Comparison of ENCODE assay signal across 8 cellular contexts in the genomic region with DNA sequence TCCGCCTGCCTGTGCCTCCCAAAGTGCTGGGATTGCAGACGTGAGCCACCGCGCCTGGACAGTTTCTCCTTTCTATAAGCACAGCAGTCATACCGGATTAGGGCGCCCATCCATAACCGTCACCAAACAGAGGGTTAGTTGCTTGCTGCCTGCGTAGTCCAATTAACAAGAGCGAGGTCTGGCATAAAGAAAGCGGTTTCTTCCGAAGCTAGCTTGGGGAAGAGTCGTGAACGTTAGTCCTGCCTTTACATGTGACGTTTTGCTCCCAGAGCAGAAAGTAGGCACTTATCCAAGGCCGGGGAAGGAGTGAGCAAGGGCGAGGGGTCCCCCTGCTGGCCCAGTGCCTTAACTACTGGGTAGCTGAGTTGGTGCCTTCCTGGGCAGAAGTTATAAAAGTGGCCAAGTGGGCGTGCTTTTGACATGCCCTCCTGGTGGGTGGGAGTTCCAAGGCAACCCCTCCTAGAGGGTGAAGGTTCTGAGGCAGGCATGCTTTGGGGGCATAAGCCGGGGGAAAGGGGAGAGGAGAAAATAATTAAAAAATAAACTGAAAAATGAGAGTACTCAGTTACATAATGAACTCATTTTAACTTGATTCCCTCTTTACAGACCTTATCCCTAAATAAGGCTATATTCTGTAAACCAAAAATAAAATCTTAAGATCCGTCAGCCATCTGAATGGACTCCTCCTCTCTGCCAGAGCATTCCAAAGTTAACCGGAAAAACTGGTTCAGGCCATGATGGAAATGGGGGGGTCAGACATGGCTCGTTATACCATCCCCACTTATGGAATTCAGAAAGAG.
DNase-seq lines count a peak whose midpoint lies in the region; ATAC-seq and TF ChIP-seq lines count a peak whose summit lies in the region.

No MANE protein-coding gene starts in this region.

- peaks cover 0 to 16% of the 10 kb centered on the region in 2 donors for H3K36me3 Mint-ChIP-seq in naive B cell

- H3K4me2 ChIP-seq in OCI-LY1 (ENCODE audit: low read length), result no peak overlapping the region

- DNase-seq in 8988T (peak; percentile 48), HS-5 (ENCODE audit: low read depth) (peak; percentile 47), activated T-cell treated with anti-CD3 and anti-CD28 coated beads for 48 hours (ENCODE audit: low read depth) (peak; percentile 62), esophagus muscularis mucosa (ENCODE audit: extremely low spot score) (peak; percentile 96), naive B cell (peak; percentile 47)
- DNase-seq in stimulated activated CD8-positive, alpha-beta memory T cell treated with anti-CD3 and anti-CD28 coated beads, Interleukin-7, amount 100 ng/mL, for 24 hours (ENCODE audit: low read depth), result peak; percentile 64

- no peaks in the 10 kb centered on the region for H3K27me3 Mint-ChIP-seq in naive B cell

- H3K27me3 ChIP-seq in OCI-LY1 (ENCODE audit: insufficient read depth, low read length) (no peaks in the 10 kb centered on the region), esophagus muscularis mucosa (no peaks in the 10 kb centered on the region)

- H3K9ac ChIP-seq in OCI-LY1 (ENCODE audit: low read length), result no peak overlapping the region

- TF ChIP-seq POLR2A in esophagus muscularis mucosa (IDR thresholded peaks at IDR 0.05; ENCODE audit: low read depth), result no peak

- no peaks in the 10 kb centered on the region for H3F3A ChIP-seq in OCI-LY1 (ENCODE audit: insufficient read depth, low read length)

- no peak overlapping the region for H3K27ac ChIP-seq in OCI-LY1 (ENCODE audit: low read depth, low read length, poor library complexity, severe bottlenecking)
- peak overlapping the region; percentile 72 to 80 (median 78) for H3K27ac ChIP-seq in esophagus muscularis mucosa (replicated peaks in 1 of 4)

- H3K27ac Mint-ChIP-seq in naive B cell, result peak overlapping the region in 2 of 6 donors; percentile 36 to 53

- peak; percentile 85 for TF ChIP-seq CTCF in OCI-LY1 (IDR thresholded peaks at IDR 0.05; ENCODE audit: low read length)
- TF ChIP-seq CTCF in esophagus muscularis mucosa (IDR thresholded peaks at IDR 0.05), result peak; percentile 80 to 83 (median 81)

- H3K4me1 Mint-ChIP-seq in naive B cell, result peaks cover 9 to 20% (median 17%) of the 10 kb centered on the region in 3 donors

- no peak overlapping the region for H2AFZ ChIP-seq in OCI-LY1 (ENCODE audit: low read length)

- intact Hi-C loops in esophagus muscularis mucosa (cut with DNase I), result loop anchor here (2.0 to 5.0 kb wide), 3 partner anchors 142 to 714 kb away; a partner anchor contains a TSS

- 20% methylated on average over 14 of the region's 21 CpGs for WGBS in esophagus muscularis mucosa

- H3K9me3 Mint-ChIP-seq in naive B cell, result no peaks in the 10 kb centered on the region

- no peaks in the 10 kb centered on the region for H4K20me1 ChIP-seq in OCI-LY1 (ENCODE audit: insufficient read depth, low read length)

- H3K9me3 ChIP-seq in OCI-LY1 (ENCODE audit: low read length), result no peaks in the 10 kb centered on the region
- H3K9me3 ChIP-seq in esophagus muscularis mucosa, result no peaks in the 10 kb centered on the region

- no peaks in the 10 kb centered on the region for H3K36me3 ChIP-seq in OCI-LY1 (ENCODE audit: insufficient read depth, low read length)
- H3K36me3 ChIP-seq in esophagus muscularis mucosa, result no peaks in the 10 kb centered on the region

- no peaks in the 10 kb centered on the region for H3K79me2 ChIP-seq in OCI-LY1 (ENCODE audit: insufficient read depth, low read length)

- H3K4me1 ChIP-seq in OCI-LY1 (ENCODE audit: insufficient read depth, low read length, severe bottlenecking) (no peaks in the 10 kb centered on the region), esophagus muscularis mucosa (peaks cover 9 to 21% (median 18%) of the 10 kb centered on the region in 4 donors)

- no peak for TF ChIP-seq EP300 in esophagus muscularis mucosa (IDR thresholded peaks at IDR 0.05)

- no peaks in the 10 kb centered on the region for H3K9me2 ChIP-seq in OCI-LY1 (ENCODE audit: low read depth, low read length)

- peak overlapping the region in 2 of 8 donors; percentile 2 to 31 for H3K4me3 Mint-ChIP-seq in naive B cell

- ATAC-seq in GM18502 (IDR thresholded peaks at IDR 0.05; ENCODE audit: poor library complexity, unreplicated experiment) (peak; percentile 80), naive B cell (ENCODE audit: low read depth in 2 of 2) (peak; percentile 69 to 85)

- H3K4me3 ChIP-seq in OCI-LY1 (ENCODE audit: low read depth, low read length, poor library complexity, severe bottlenecking) (no peak overlapping the region), esophagus muscularis mucosa (peak overlapping the region; percentile 46 to 58 (median 52))
